8 cellular contexts compared by ENCODE assay signal in genomic region chr4:159051245-159052071, GRCh38. TPM values are rescaled to one million over a fixed set of nuclear protein-coding genes. Genes with fewer than 3 reads are reported as not detected.
DNase-seq lines count a peak whose midpoint lies in the region; ATAC-seq and TF ChIP-seq lines count a peak whose summit lies in the region.

No MANE protein-coding gene starts in this region.

- H3K4me3 ChIP-seq in esophagus muscularis mucosa, result no peak overlapping the region

- peaks cover 0 to 10% (median 9%) of the 10 kb centered on the region in 4 donors for H3K4me1 ChIP-seq in esophagus muscularis mucosa

- peak; percentile 91 for ATAC-seq in GM18517 (IDR thresholded peaks at IDR 0.05; ENCODE audit: unreplicated experiment)
- ATAC-seq in GM21528 (IDR thresholded peaks at IDR 0.05; ENCODE audit: low FRiP score, unreplicated experiment), result peak; percentile 89
- ATAC-seq in HG03378 (IDR thresholded peaks at IDR 0.05; ENCODE audit: unreplicated experiment), result peak; percentile 88

- H3K27me3 ChIP-seq in esophagus muscularis mucosa, result no peaks in the 10 kb centered on the region

- H3K27ac ChIP-seq in esophagus muscularis mucosa (replicated peaks in 1 of 4), result no peak overlapping the region

- no peak for TF ChIP-seq EP300 in esophagus muscularis mucosa (IDR thresholded peaks at IDR 0.05)

- no peak for TF ChIP-seq POLR2A in esophagus muscularis mucosa (IDR thresholded peaks at IDR 0.05; ENCODE audit: low read depth)

- no peaks in the 10 kb centered on the region for H3K36me3 ChIP-seq in esophagus muscularis mucosa

- 49% methylated on average over 7 of the region's 7 CpGs for WGBS in esophagus muscularis mucosa

- H3K9me3 ChIP-seq in esophagus muscularis mucosa, result no peaks in the 10 kb centered on the region

- no peak for TF ChIP-seq CTCF in esophagus muscularis mucosa (IDR thresholded peaks at IDR 0.05)

- intact Hi-C loops in esophagus muscularis mucosa (cut with DNase I), result no loop called here

- DNase-seq in left kidney (ENCODE audit: low read depth, low spot score), result peak; percentile 45
- no peak for DNase-seq in esophagus muscularis mucosa (ENCODE audit: extremely low spot score)
- no peak for DNase-seq in Ammon's horn (ENCODE audit: low spot score)
- no peak for DNase-seq in NCI-H2196 (lab: John Stamatoyannopoulos, UW; ENCODE audit: unreplicated experiment)
- DNase-seq in stimulated activated CD4-positive, alpha-beta T cell treated with anti-CD3 and anti-CD28 coated beads, Interleukin-4, amount 100 ng/mL, for 24 hours, result no peak

RNA-seq across cellular contexts. Expression of gene RAPGEF2, which starts 51.4 kb away (rescaled TPM):
- 10 to 100 TPM; 55.6 to 61.5 (median 58.4) TPM for total RNA-seq in esophagus muscularis mucosa
